In genomic region chr3:100159564-100160153, GRCh38 we compare ENCODE assay signal across 10 cellular contexts. TPM values are rescaled to one million over a fixed set of nuclear protein-coding genes. Genes with fewer than 3 reads are reported as not detected.
DNase-seq lines count a peak whose midpoint lies in the region; ATAC-seq and TF ChIP-seq lines count a peak whose summit lies in the region.
"Had no signal": no experiment of that assay in that cellular context is flagged by ENCODE, and none has a peak within 500 bp of the region (broad histone marks: within the 10 kb centered on the region; RNA-seq: fewer than 3 reads in every experiment).

No MANE protein-coding gene starts in this region.

- ATAC-seq in sciatic nerve: no peak
- ATAC-seq in activated T-cell treated with anti-CD3 and anti-CD28 coated beads, Interleukin-2, amount 50 U/mL, for 4 hours: no peak

- H3K27me3 ChIP-seq in fibroblast of lung (ENCODE audit: control insufficient read depth, insufficient read depth, low read length): no peaks in the 10 kb centered on the region

- H3K79me2 ChIP-seq in fibroblast of lung (ENCODE audit: control insufficient read depth, insufficient read depth, low read length): no peaks in the 10 kb centered on the region

- no peaks in the 10 kb centered on the region for H3K9me3 ChIP-seq in fibroblast of lung (ENCODE audit: control insufficient read depth, insufficient read depth, low read depth, low read length)

- TF ChIP-seq CTCF in RWPE1 (conservative IDR thresholded peaks at IDR 0.05; ENCODE audit: low read depth) (no peak), fibroblast of lung (conservative IDR thresholded peaks at IDR 0.05 in 1 of 2, IDR thresholded peaks at IDR 0.05 in 1 of 2; ENCODE audit: low read depth in 1 of 2, low read length in 2 of 2) (no peak)

- DNase-seq in AG20443 (ENCODE audit: low spot score): peak; percentile 53
- DNase-seq in RWPE1 (ENCODE audit: low spot score): peak; percentile 48
- peak; percentile 44 to 84 for DNase-seq in fibroblast of lung (ENCODE audit: low read depth in 2 of 2)
- peak; percentile 5 for DNase-seq in renal cortical epithelial cell (ENCODE audit: low read depth)
- no peak for DNase-seq in sciatic nerve (ENCODE audit: low spot score)
- no peak for DNase-seq in epidermal melanocyte (ENCODE audit: insufficient read length, low spot score)
- DNase-seq in activated CD8-positive, alpha-beta memory T cell treated with anti-CD3 and anti-CD28 coated beads, Interleukin-2, amount 50 U/mL, for 48 hours: no peak
- no peak for DNase-seq in activated T-cell treated with anti-CD3 and anti-CD28 coated beads, Interleukin-2, amount 50 U/mL, for 4 hours
- DNase-seq: activated naive CD8-positive, alpha-beta T cell treated with anti-CD3 and anti-CD28 coated beads, Interleukin-2, amount 10 ng/mL, durations not matched to agents 7 days and 5 days; SIG-M5 had no signal

- no peaks in the 10 kb centered on the region for H3K36me3 ChIP-seq in fibroblast of lung (ENCODE audit: control insufficient read depth, insufficient read depth, low read length)

- no peak overlapping the region for H3K4me3 Mint-ChIP-seq in activated T-cell treated with anti-CD3 and anti-CD28 coated beads, Interleukin-2, amount 50 U/mL, for 4 hours
- H3K4me3 Mint-ChIP-seq: activated naive CD8-positive, alpha-beta T cell treated with anti-CD3 and anti-CD28 coated beads, Interleukin-2, amount 10 ng/mL, durations not matched to agents 7 days and 5 days had no signal

- H3K4me1 Mint-ChIP-seq in activated T-cell treated with anti-CD3 and anti-CD28 coated beads, Interleukin-2, amount 50 U/mL, for 4 hours (ENCODE audit: low read depth): no peaks in the 10 kb centered on the region

- no peak overlapping the region for H3K4me3 ChIP-seq in fibroblast of lung (replicated peaks in 1 of 4; ENCODE audit: control extremely low read depth in 1 of 4, insufficient read depth in 1 of 4, low read depth in 3 of 4, low read length in 4 of 4)

- H4K20me1 ChIP-seq in fibroblast of lung (ENCODE audit: control insufficient read depth, extremely low read depth, insufficient read depth, low read length): no peaks in the 10 kb centered on the region

- peak overlapping the region; percentile 56 for H3K4me2 ChIP-seq in fibroblast of lung (ENCODE audit: extremely low read depth, insufficient read depth, low read length)

- no peak overlapping the region for H3K9ac ChIP-seq in fibroblast of lung (ENCODE audit: insufficient read depth, low read length)

- CTCF ChIA-PET in RWPE1 (lab: Yijun Ruan, JAX): no interaction called here

- POLR2A ChIA-PET in RWPE1 (lab: Yijun Ruan, JAX; ENCODE audit: low non-redundant PET): no interaction called here

- no peak overlapping the region for H2AFZ ChIP-seq in fibroblast of lung (ENCODE audit: low read length)

- no peaks in the 10 kb centered on the region for H3K27me3 Mint-ChIP-seq in activated T-cell treated with anti-CD3 and anti-CD28 coated beads, Interleukin-2, amount 50 U/mL, for 4 hours (ENCODE audit: low read depth)
- H3K27me3 Mint-ChIP-seq: activated naive CD8-positive, alpha-beta T cell treated with anti-CD3 and anti-CD28 coated beads, Interleukin-2, amount 10 ng/mL, durations not matched to agents 7 days and 5 days had no signal

- H3K27ac ChIP-seq in RWPE1: no peak overlapping the region
- peak overlapping the region; percentile 59 for H3K27ac ChIP-seq in fibroblast of lung (ENCODE audit: insufficient read depth, low read length)

- H3K9me3 Mint-ChIP-seq in activated T-cell treated with anti-CD3 and anti-CD28 coated beads, Interleukin-2, amount 50 U/mL, for 4 hours: peaks cover 12% of the 10 kb centered on the region

- H3K36me3 Mint-ChIP-seq in activated T-cell treated with anti-CD3 and anti-CD28 coated beads, Interleukin-2, amount 50 U/mL, for 4 hours (ENCODE audit: insufficient read depth): peaks cover 45% of the 10 kb centered on the region

- intact Hi-C loops in sciatic nerve (cut with DNase I): no loop called here

- H3K4me1 ChIP-seq in fibroblast of lung (ENCODE audit: control insufficient read depth, extremely low read depth, insufficient read depth, low read length): peaks cover 13% of the 10 kb centered on the region

RNA-seq across cellular contexts. Expression of gene FILIP1L, which starts 45.4 kb away (rescaled TPM):
- total RNA-seq in fibroblast of lung (71.4 and 92.8 TPM in 2 replicates), renal cortical epithelial cell (18.9 and 111 TPM in 2 replicates), sciatic nerve (36.2 TPM)
- polyA plus RNA-seq in fibroblast of lung: 64.5 and 126 TPM in 2 replicates
- polyA plus RNA-seq in fibroblast of lung (2012): 48.9 and 97.7 TPM in 2 replicates
- 23.0 and 39.7 TPM in 2 replicates for polyA minus RNA-seq in fibroblast of lung (ENCODE audit: low replicate concordance)
- under 1 TPM in 2 of 3 donors, not detected in 1; 0.08 to 0.28 TPM for total RNA-seq in activated T-cell treated with anti-CD3 and anti-CD28 coated beads, Interleukin-2, amount 50 U/mL, for 4 hours

Comparison
In these comparisons a context has a peak if more than half of its experiments do, and no peak if none do; other contexts are left out.
1. DNase-seq: peak in AG20443 (single experiment), RWPE1 (single experiment), fibroblast of lung (2 of 2) and renal cortical epithelial cell (single experiment); none in sciatic nerve (single experiment), epidermal melanocyte (single experiment), activated CD8-positive, alpha-beta memory T cell treated with anti-CD3 and anti-CD28 coated beads, Interleukin-2, amount 50 U/mL, for 48 hours (single experiment) and activated T-cell treated with anti-CD3 and anti-CD28 coated beads, Interleukin-2, amount 50 U/mL, for 4 hours (single experiment).
2. RNA of gene FILIP1L, which starts 45.4 kb away (total RNA-seq): 18.9 to 111 TPM in renal cortical epithelial cell, 71.4 to 92.8 TPM in fibroblast of lung and 36.2 TPM in sciatic nerve (single experiment); 0.08 to 0.28 TPM in activated T-cell treated with anti-CD3 and anti-CD28 coated beads, Interleukin-2, amount 50 U/mL, for 4 hours; every median in the first group is over 10 times any median in the second.